ENCODE assay signal across 16 cellular contexts in the genomic region with DNA sequence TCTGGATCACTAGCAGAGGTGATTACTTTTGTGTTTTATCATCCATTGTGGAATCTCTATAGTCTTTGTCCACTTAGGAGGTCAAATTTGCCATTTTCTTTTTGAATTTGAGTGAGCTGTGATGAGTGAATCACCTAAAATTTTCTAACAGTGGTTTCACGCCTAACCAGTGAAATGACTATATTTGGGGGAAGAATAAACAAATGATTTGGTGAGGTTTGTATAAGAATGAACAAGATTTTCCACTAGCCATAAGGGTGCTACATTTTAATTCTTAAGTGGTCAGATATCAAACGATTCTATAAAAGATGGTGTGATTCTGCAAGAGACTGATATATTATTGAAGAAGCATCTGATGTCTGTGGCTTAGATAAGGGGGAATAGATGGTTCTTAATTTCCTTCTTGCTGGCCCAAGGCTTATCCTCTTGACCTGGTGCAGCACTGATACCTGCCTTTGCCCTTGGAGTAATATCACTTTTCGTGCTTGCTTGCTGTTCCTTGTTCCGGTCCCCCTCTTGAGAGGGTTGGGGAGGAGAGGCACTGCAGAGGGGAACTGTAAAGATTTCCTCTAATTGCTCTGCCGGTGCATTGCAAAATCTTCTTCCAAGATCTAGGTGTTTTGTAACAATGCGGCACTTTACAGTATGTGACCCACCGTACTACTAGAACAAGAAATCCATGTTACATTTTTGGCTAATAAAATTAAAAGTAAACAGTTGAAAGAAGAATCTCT. TPM values are rescaled to one million over a fixed set of nuclear protein-coding genes. Genes with fewer than 3 reads are reported as not detected.
DNase-seq lines count a peak whose midpoint lies in the region; ATAC-seq and TF ChIP-seq lines count a peak whose summit lies in the region.
"Had no signal": no experiment of that assay in that cellular context is flagged by ENCODE, and none has a peak within 500 bp of the region (broad histone marks: within the 10 kb centered on the region; RNA-seq: fewer than 3 reads in every experiment).

No MANE protein-coding gene starts in this region.

- peaks cover 7% of the 10 kb centered on the region for H3K36me3 ChIP-seq in DOHH2 (ENCODE audit: control insufficient read depth, low read length)
- H3K36me3 ChIP-seq in OCI-LY3 (replicated peaks; ENCODE audit: low read depth, low read length): no peaks in the 10 kb centered on the region
- no peaks in the 10 kb centered on the region for H3K36me3 ChIP-seq in transverse colon
- H3K36me3 ChIP-seq in mesenchymal stem cell (ENCODE audit: control insufficient read depth in 1 of 2, insufficient read depth in 2 of 2, low read depth in 1 of 2, low read length in 2 of 2): no peaks in the 10 kb centered on the region
- H3K36me3 ChIP-seq: pancreas had no signal

- TF ChIP-seq CTCF in DOHH2 (IDR thresholded peaks at IDR 0.05; ENCODE audit: low read depth, low read length, poor library complexity, severe bottlenecking): no peak
- no peak for TF ChIP-seq CTCF in OCI-LY3 (IDR thresholded peaks at IDR 0.05; ENCODE audit: low read depth, low read length)
- no peak for TF ChIP-seq CTCF in transverse colon (IDR thresholded peaks at IDR 0.05)

- TF ChIP-seq EP300 in transverse colon (IDR thresholded peaks at IDR 0.05; ENCODE audit: low read depth): no peak

- H3K18ac ChIP-seq in mesenchymal stem cell (ENCODE audit: low read depth in 1 of 2, low read length in 2 of 2): no peak overlapping the region

- no peak overlapping the region for H3K4ac ChIP-seq in mesenchymal stem cell (ENCODE audit: low read depth in 1 of 2, low read length in 2 of 2)

- H3K4me1 ChIP-seq in DOHH2 (ENCODE audit: control insufficient read depth, low read length) (peaks cover 87% of the 10 kb centered on the region), OCI-LY3 (ENCODE audit: low read length) (peaks cover 60% of the 10 kb centered on the region), transverse colon (no peaks in the 10 kb centered on the region), mesenchymal stem cell (ENCODE audit: control insufficient read depth, insufficient read depth, low read depth, low read length) (no peaks in the 10 kb centered on the region)
- H3K4me1 ChIP-seq: gastrocnemius medialis, pancreas had no signal

- H3K23ac ChIP-seq in mesenchymal stem cell (ENCODE audit: low read length in 2 of 2): no peak overlapping the region

- H4K91ac ChIP-seq in mesenchymal stem cell (ENCODE audit: low read length): no peak overlapping the region

- H3K79me2 ChIP-seq in DOHH2 (ENCODE audit: control insufficient read depth, low read length): no peaks in the 10 kb centered on the region
- H3K79me2 ChIP-seq in OCI-LY3 (ENCODE audit: low read length): no peaks in the 10 kb centered on the region

- intact Hi-C loops in transverse colon (cut with DNase I; ENCODE audit: low total_unique reads): no loop called here

- H2BK15ac ChIP-seq in mesenchymal stem cell (ENCODE audit: low read depth, poor library complexity, severe bottlenecking): no peak overlapping the region

- no peak overlapping the region for H2BK120ac ChIP-seq in mesenchymal stem cell (ENCODE audit: low read depth, low read length)

- peak overlapping the region; percentile 97 for H3K27ac ChIP-seq in DOHH2 (ENCODE audit: low read depth, low read length)
- no peak overlapping the region for H3K27ac ChIP-seq in OCI-LY3 (ENCODE audit: low read length)
- no peak overlapping the region for H3K27ac ChIP-seq in transverse colon
- no peak overlapping the region for H3K27ac ChIP-seq in caudate nucleus (ENCODE audit: low read depth, low read length)
- H3K27ac ChIP-seq in mesenchymal stem cell (ENCODE audit: low read length, poor library complexity, severe bottlenecking): no peak overlapping the region
- H3K27ac ChIP-seq: gastrocnemius medialis, pancreas had no signal

- ATAC-seq in GM19351 (IDR thresholded peaks at IDR 0.05; ENCODE audit: unreplicated experiment) (peak; percentile 56), HG03378 (IDR thresholded peaks at IDR 0.05; ENCODE audit: unreplicated experiment) (peak; percentile 51)
- ATAC-seq: gastrocnemius medialis, pancreas had no signal

- 61 to 71% methylated on average over 7 of the region's 7 CpGs for WGBS in transverse colon (ENCODE audit: low coverage in 1 of 2), 2 donors
- 83% methylated on average over 5 of the region's 7 CpGs for WGBS in mesenchymal stem cell

- H3K9me3 ChIP-seq in DOHH2 (ENCODE audit: control insufficient read depth, insufficient read depth, low read length) (peaks cover 15% of the 10 kb centered on the region; the same call in 1 of the 2 replicates), OCI-LY3 (ENCODE audit: insufficient read depth, low read length) (no peaks in the 10 kb centered on the region; the same call in 1 of the 2 replicates), transverse colon (no peaks in the 10 kb centered on the region), mesenchymal stem cell (ENCODE audit: control insufficient read depth, low read length) (peaks cover 5% of the 10 kb centered on the region)
- H3K9me3 ChIP-seq: gastrocnemius medialis, pancreas had no signal

- H3K79me1 ChIP-seq in mesenchymal stem cell (replicated peaks; ENCODE audit: low read length, poor library complexity, severe bottlenecking): no peaks in the 10 kb centered on the region

- H3K14ac ChIP-seq in mesenchymal stem cell (ENCODE audit: low read length in 2 of 2): no peak overlapping the region

- no peak overlapping the region for H4K8ac ChIP-seq in mesenchymal stem cell (ENCODE audit: low read length)

- TF ChIP-seq POLR2A in transverse colon (IDR thresholded peaks at IDR 0.05): no peak

- H2BK12ac ChIP-seq in mesenchymal stem cell (ENCODE audit: low read length in 2 of 2): no peak overlapping the region

- H3F3A ChIP-seq in DOHH2 (ENCODE audit: control insufficient read depth, insufficient read depth): peaks cover 66% of the 10 kb centered on the region

- no peak overlapping the region for H2AFZ ChIP-seq in OCI-LY3 (ENCODE audit: low read depth, low read length)
- no peak overlapping the region for H2AFZ ChIP-seq in mesenchymal stem cell (ENCODE audit: low read depth, low read length)

- in situ Hi-C loops in transverse colon (cut with MboI; ENCODE audit: low pct_ligation_motif_present in 1 of 4, low pct_unique_long_range_greater_than_20kb in 1 of 4, low sequenced_read_pairs in 3 of 4): no loop called here

- H3K27me3 ChIP-seq in DOHH2 (ENCODE audit: control insufficient read depth, low read length) (no peaks in the 10 kb centered on the region), OCI-LY3 (ENCODE audit: low read depth, low read length) (no peaks in the 10 kb centered on the region), transverse colon (no peaks in the 10 kb centered on the region), mesenchymal stem cell (ENCODE audit: control insufficient read depth in 1 of 2, insufficient read depth in 1 of 2, low read length in 2 of 2) (peaks cover 5 to 11% of the 10 kb centered on the region in 2 experiments)
- H3K27me3 ChIP-seq: gastrocnemius medialis, pancreas had no signal

- H3K9ac ChIP-seq in OCI-LY3 (ENCODE audit: low read length) (no peak overlapping the region), mesenchymal stem cell (ENCODE audit: low read length) (no peak overlapping the region)

- H2AK5ac ChIP-seq in mesenchymal stem cell (ENCODE audit: low read length, severe bottlenecking): no peak overlapping the region

- H3K9me2 ChIP-seq in DOHH2 (replicated peaks; ENCODE audit: control insufficient read depth, low read length): no peaks in the 10 kb centered on the region

- H4K20me1 ChIP-seq in DOHH2 (ENCODE audit: control insufficient read depth, insufficient read depth, low read depth, low read length) (no peaks in the 10 kb centered on the region), OCI-LY3 (ENCODE audit: insufficient read depth, low read length) (no peaks in the 10 kb centered on the region)

- H2BK5ac ChIP-seq in mesenchymal stem cell (ENCODE audit: low read depth, low read length, poor library complexity, severe bottlenecking): no peak overlapping the region

- H3K4me2 ChIP-seq in DOHH2 (ENCODE audit: low read length) (peak overlapping the region; percentile 73), OCI-LY3 (ENCODE audit: low read length) (peak overlapping the region; percentile 97), mesenchymal stem cell (ENCODE audit: low read length, poor library complexity, severe bottlenecking) (no peak overlapping the region)

- DNase-seq in transverse colon: no peak
- DNase-seq in caudate nucleus (lab: John Stamatoyannopoulos, UW): no peak
- DNase-seq in DMS79 treated with DMSO at 0.1 percent for 48 hours (lab: John Stamatoyannopoulos, UW): no peak
- no peak for DNase-seq in mesenchymal stem cell
- DNase-seq: DMS 273 treated with DMSO at 0.1 percent for 48 hours, gastrocnemius medialis, immature natural killer cell, NCI-H1092, pancreas, trophoblast cell had no signal

- peak overlapping the region; percentile 62 for H3K4me3 ChIP-seq in DOHH2 (ENCODE audit: low read length)
- H3K4me3 ChIP-seq in OCI-LY3 (ENCODE audit: low read length): no peak overlapping the region
- H3K4me3 ChIP-seq in transverse colon: no peak overlapping the region
- no peak overlapping the region for H3K4me3 ChIP-seq in mesenchymal stem cell (ENCODE audit: insufficient read depth in 1 of 2, low read depth in 1 of 2, low read length in 2 of 2)
- H3K4me3 ChIP-seq: gastrocnemius medialis, pancreas had no signal

RNA-seq across cellular contexts. Expression of a gene that starts 14.5 kb away (rescaled TPM):
- not detected for total RNA-seq in transverse colon
- polyA plus RNA-seq in mesenchymal stem cell (2013, experiment 1 of 2): not detected
- not detected for polyA plus RNA-seq in mesenchymal stem cell (2013, experiment 2 of 2)
- total RNA-seq: NCI-H460 had no signal
- polyA plus RNA-seq: AG04450, immature natural killer cell had no signal

RNA-seq across cellular contexts. Expression of a gene that starts 37.9 kb away (rescaled TPM):
- total RNA-seq in transverse colon: 10 to 100 TPM; 29.2 to 84.8 (median 35.9) TPM
- 15.8 TPM for polyA plus RNA-seq in mesenchymal stem cell (2013, experiment 1 of 2)
- polyA plus RNA-seq in mesenchymal stem cell (2013, experiment 2 of 2): 15.6 TPM
